13 cellular contexts compared by ENCODE assay signal in genomic region chr1:225710804-225711203, GRCh38. TPM values are rescaled to one million over a fixed set of nuclear protein-coding genes. Genes with fewer than 3 reads are reported as not detected.
DNase-seq lines count a peak whose midpoint lies in the region; ATAC-seq, FAIRE-seq and TF ChIP-seq lines count a peak whose summit lies in the region.
"Had no signal": no experiment of that assay in that cellular context is flagged by ENCODE, and none has a peak within 500 bp of the region (broad histone marks: within the 10 kb centered on the region; RNA-seq: fewer than 3 reads in every experiment).

No MANE protein-coding gene starts in this region.

- DNase-seq in EL (peak; percentile 10), NCI-H226 (peak; percentile 62), H1 (ENCODE audit: low read depth in 1 of 2, low spot score in 2 of 2) (no peak), mucosa of gallbladder (ENCODE audit: low spot score) (peak; percentile 20), NCI-H2171 treated with DMSO at 0.1 percent for 48 hours (lab: John Stamatoyannopoulos, UW) (no peak), NCI-H345 (lab: John Stamatoyannopoulos, UW) (no peak), GM19239 (ENCODE audit: insufficient read length, low spot score) (no peak)
- DNase-seq: activated CD8-positive, alpha-beta memory T cell treated with anti-CD3 and anti-CD28 coated beads, Interleukin-2, amount 10 ng/mL, durations not matched to agents 7 days and 5 days; stimulated activated naive B cell treated with anti-CD40 and anti-IgM and Interleukin-4, amounts not matched to agents 10 μg/mL and 1 μg/mL and 100 μg/mL, for 72 hours had no signal

- no peak for TF ChIP-seq CTCF in H1 (IDR thresholded peaks at IDR 0.05; ENCODE audit: control extremely low read depth in 1 of 3, insufficient read depth in 1 of 3, low read depth in 1 of 3, low read length in 3 of 3)

- H3K9ac ChIP-seq in H1 (replicated peaks in 1 of 4; ENCODE audit: extremely low read depth in 1 of 4, low read depth in 3 of 4, low read length in 3 of 4): no peak overlapping the region
- H3K9ac ChIP-seq: BLaER1 had no signal

- H3K27me3 ChIP-seq in H1 (replicated peaks in 1 of 4; ENCODE audit: control insufficient read depth in 3 of 4, extremely low read depth in 1 of 4, insufficient read depth in 3 of 4, low read length in 3 of 4): no peaks in the 10 kb centered on the region
- H3K27me3 ChIP-seq: BLaER1 had no signal

- H3K79me1 ChIP-seq in H1 (ENCODE audit: low read depth, low read length): no peaks in the 10 kb centered on the region

- H2BK120ac ChIP-seq in H1 (replicated peaks; ENCODE audit: low read depth, low read length): no peak overlapping the region

- no peak for ATAC-seq in HG03139 (IDR thresholded peaks at IDR 0.05; ENCODE audit: unreplicated experiment)
- ATAC-seq: activated CD8-positive, alpha-beta memory T cell treated with anti-CD3 and anti-CD28 coated beads, Interleukin-2, amount 10 ng/mL, durations not matched to agents 7 days and 5 days; stimulated activated naive B cell treated with anti-CD40 and anti-IgM and Interleukin-4, amounts not matched to agents 10 μg/mL and 1 μg/mL and 100 μg/mL, for 72 hours had no signal

- CTCF ChIA-PET in H1 (lab: Charles Lee; ENCODE audit: partially characterized antibody): interaction anchor here (0.7 to 1.3 kb wide), 5 partner anchors 17 to 132 kb away, joined by 3 to 5 read pairs (median 4); no protein-coding TSS in a partner anchor

- no peak overlapping the region for H2BK5ac ChIP-seq in H1 (ENCODE audit: low read depth, low read length)

- no peak overlapping the region for H3K23ac ChIP-seq in H1 (ENCODE audit: insufficient read length)

- H3K14ac ChIP-seq in H1 (ENCODE audit: insufficient read length): no peak overlapping the region

- H3K36me3 ChIP-seq in H1 (ENCODE audit: control insufficient read depth in 2 of 4, insufficient read depth in 4 of 4, low read length in 3 of 4): no peaks in the 10 kb centered on the region
- H3K36me3 ChIP-seq: BLaER1 had no signal

- no peak for TF ChIP-seq RAD21 in H1 (IDR thresholded peaks at IDR 0.05 in 1 of 2, conservative IDR thresholded peaks at IDR 0.05 in 1 of 2; ENCODE audit: low read depth in 2 of 2, low read length in 2 of 2)

- H3K27ac ChIP-seq in H1 (ENCODE audit: low read depth, low read length): no peak overlapping the region
- H3K27ac ChIP-seq: BLaER1 had no signal

- 80% methylated on average over 5 of the region's 5 CpGs; no CpG with 5 or more reads in 1 of the 2 experiments for WGBS in H1 (ENCODE audit: extremely low coverage in 1 of 2, insufficient coverage in 1 of 2, insufficient read length in 1 of 2, insufficient replicate concordance in 2 of 2, low coverage in 1 of 2, low lambda C conversion rate in 2 of 2, missing lambda C conversion rate in 1 of 2), 2 experiments

- no peak for FAIRE-seq in H1 (lab: Jason Lieb, UNC)
- no peak for FAIRE-seq in GM19239 (lab: Jason Lieb, UNC)
- FAIRE-seq: colon, G401.6 had no signal

- H3K79me2 ChIP-seq in H1 (ENCODE audit: control insufficient read depth in 1 of 2, insufficient read depth in 2 of 2, low read length in 2 of 2): no peaks in the 10 kb centered on the region

- H3K56ac ChIP-seq in H1 (replicated peaks; ENCODE audit: insufficient read length, low read depth, low read length): no peak overlapping the region

- H4K5ac ChIP-seq in H1 (ENCODE audit: insufficient read length, low read depth, low read length): no peak overlapping the region

- H3K4me2 ChIP-seq in H1 (ENCODE audit: insufficient read depth in 1 of 2, low read depth in 2 of 2, low read length in 2 of 2): no peak overlapping the region
- H3K4me2 ChIP-seq: BLaER1 had no signal

- no peak overlapping the region for H2BK15ac ChIP-seq in H1 (ENCODE audit: low read length)

- no peak overlapping the region for H4K8ac ChIP-seq in H1 (ENCODE audit: extremely low read depth, insufficient read depth, low read length)

- TF ChIP-seq POLR2A in H1 (IDR thresholded peaks at IDR 0.05; ENCODE audit: control extremely low read depth in 1 of 2, low read depth in 2 of 2, low read length in 2 of 2): no peak

- H3K4me1 ChIP-seq in H1 (replicated peaks in 1 of 4; ENCODE audit: control insufficient read depth in 3 of 4, insufficient read depth in 4 of 4, low read length in 3 of 4): peaks cover 0 to 7% (median 0%) of the 10 kb centered on the region in 4 experiments; a peak in 2 of 7 replicates
- H3K4me1 ChIP-seq: BLaER1 had no signal

- no peak overlapping the region for H3K18ac ChIP-seq in H1 (ENCODE audit: extremely low read depth, low read length)

- no peak overlapping the region for H3K4me3 ChIP-seq in H1 (ENCODE audit: extremely low read depth in 1 of 4, insufficient read depth in 2 of 4, low read depth in 3 of 4, low read length in 4 of 4)
- H3K4me3 ChIP-seq: BLaER1 had no signal

- POLR2A ChIA-PET in H1 (lab: Charles Lee; ENCODE audit: partially characterized antibody): interaction anchor here (1.5 kb wide), 1 partner anchor 67 kb away, joined by 5 read pairs; the partner anchor contains the start of gene SRP9

- no peak overlapping the region for H2BK20ac ChIP-seq in H1 (ENCODE audit: low read length)

- H4K91ac ChIP-seq in H1 (replicated peaks; ENCODE audit: insufficient read length, low read length): no peak overlapping the region

- H3K23me2 ChIP-seq in H1 (ENCODE audit: low read depth, low read length): peaks cover 2% of the 10 kb centered on the region; the same call in 1 of the 2 replicates

- no peak overlapping the region for H2BK12ac ChIP-seq in H1 (ENCODE audit: low read depth, low read length)

- no peaks in the 10 kb centered on the region for H3K9me3 ChIP-seq in H1 (ENCODE audit: insufficient read depth in 2 of 2, low read depth in 1 of 2, low read length in 1 of 2)
- H3K9me3 ChIP-seq: BLaER1 had no signal

- no peak overlapping the region for H2AK5ac ChIP-seq in H1 (ENCODE audit: low read depth, low read length)

- TF ChIP-seq EP300 in H1 (IDR thresholded peaks at IDR 0.05; ENCODE audit: borderline replicate concordance in 1 of 2, low read depth in 2 of 2, low read length in 2 of 2): no peak

- no peak overlapping the region; the same call in 1 of the 2 replicates for H2AFZ ChIP-seq in H1 (ENCODE audit: low read length)

- H4K20me1 ChIP-seq in H1 (replicated peaks in 1 of 2; ENCODE audit: control insufficient read depth in 1 of 2, insufficient read depth in 2 of 2, low read length in 2 of 2): no peaks in the 10 kb centered on the region
- H4K20me1 ChIP-seq: BLaER1 had no signal

- no peak overlapping the region for H3K4ac ChIP-seq in H1 (replicated peaks; ENCODE audit: insufficient read length, low read depth, low read length)

TF ChIP-seq in H1, 55 proteins besides CTCF, POLR2A, EP300 and RAD21:
- no peak for TF ChIP-seq SAP30 (IDR thresholded peaks at IDR 0.05; ENCODE audit: insufficient read depth, insufficient replicate concordance, low read length)
- peak; percentile 92 for TF ChIP-seq BACH1 (IDR thresholded peaks at IDR 0.05; ENCODE audit: low read length)
- no peak for TF ChIP-seq TCF12 (IDR thresholded peaks at IDR 0.05; ENCODE audit: low read depth, low read length)
- peak; percentile 61; the same call in 1 of the 2 replicates for TF ChIP-seq MAFK (IDR thresholded peaks at IDR 0.05; ENCODE audit: low read depth, low read length)

RNA-seq across cellular contexts. Expression of gene ENAH, which starts 57.9 kb away (rescaled TPM):
- total RNA-seq in H1 (2021; fragmentation: NEBNext Ultra II Directional; extraction: Animal tissue kit (Norgen Biotek cat#: 25700)): 318 and 335 TPM in 2 replicates
- polyA plus RNA-seq in H1 (2011; rRNA removed): 33.1 and 39.1 TPM in 2 replicates
- polyA plus RNA-seq in H1 (2011; cell fraction: cytosol; rRNA removed): 81.1 TPM
- polyA plus RNA-seq in H1 (2011; cell fraction: nucleus; rRNA removed): 80.2 TPM
- polyA plus RNA-seq in H1 (2012, experiment 1 of 2): 133 to 180 TPM (median 159 TPM) in 4 replicates
- 7.6 TPM for polyA plus RNA-seq in H1 (2012, experiment 2 of 2)
- 182 TPM for polyA plus RNA-seq in H1 (2013, experiment 1 of 2)
- polyA plus RNA-seq in H1 (2013, experiment 2 of 2): 183 TPM
- 343 and 463 TPM in 2 replicates for polyA minus RNA-seq in H1 (2011; rRNA and poly(A)+ RNA removed)
- polyA minus RNA-seq in H1 (2011; cell fraction: cytosol; rRNA and poly(A)+ RNA removed): 96.7 TPM
- polyA minus RNA-seq in H1 (2011; cell fraction: nucleus; rRNA and poly(A)+ RNA removed): 136 TPM
- total RNA-seq in mucosa of gallbladder: 258 TPM
- total RNA-seq: activated CD8-positive, alpha-beta memory T cell treated with anti-CD3 and anti-CD28 coated beads, Interleukin-2, amount 10 ng/mL, durations not matched to agents 7 days and 5 days had no signal

Comparison
In these comparisons a context has a peak if more than half of its experiments do, and no peak if none do; other contexts are left out.
1. DNase-seq: peak in EL (single experiment), NCI-H226 (single experiment) and mucosa of gallbladder (single experiment); none in H1 (0 of 2), NCI-H2171 treated with DMSO at 0.1 percent for 48 hours (single experiment), NCI-H345 (single experiment) and GM19239 (single experiment).